In genomic region chr1:26500488-26501175, GRCh38 we compare ENCODE assay signal across 1 cellular context.
TF ChIP-seq lines count a peak whose summit lies in the region.

No MANE protein-coding gene starts in this region.

TF ChIP-seq in HepG2, 621 proteins besides CTCF, POLR2A, EP300 and RAD21 (continued from another document and continues in another):
- TF ChIP-seq, protein P1, sequence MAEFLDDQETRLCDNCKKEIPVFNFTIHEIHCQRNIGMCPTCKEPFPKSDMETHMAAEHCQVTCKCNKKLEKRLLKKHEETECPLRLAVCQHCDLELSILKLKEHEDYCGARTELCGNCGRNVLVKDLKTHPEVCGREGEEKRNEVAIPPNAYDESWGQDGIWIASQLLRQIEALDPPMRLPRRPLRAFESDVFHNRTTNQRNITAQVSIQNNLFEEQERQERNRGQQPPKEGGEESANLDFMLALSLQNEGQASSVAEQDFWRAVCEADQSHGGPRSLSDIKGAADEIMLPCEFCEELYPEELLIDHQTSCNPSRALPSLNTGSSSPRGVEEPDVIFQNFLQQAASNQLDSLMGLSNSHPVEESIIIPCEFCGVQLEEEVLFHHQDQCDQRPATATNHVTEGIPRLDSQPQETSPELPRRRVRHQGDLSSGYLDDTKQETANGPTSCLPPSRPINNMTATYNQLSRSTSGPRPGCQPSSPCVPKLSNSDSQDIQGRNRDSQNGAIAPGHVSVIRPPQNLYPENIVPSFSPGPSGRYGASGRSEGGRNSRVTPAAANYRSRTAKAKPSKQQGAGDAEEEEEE (CRISPR knock-in tag; IDR thresholded peaks at IDR 0.05; ENCODE audit: borderline replicate concordance), result peak; percentile 59; the same call in 1 of the 2 replicates
- TF ChIP-seq PHF21A (CRISPR knock-in tag; IDR thresholded peaks at IDR 0.05) (peak; percentile 53), ZFP91 (CRISPR knock-in tag; IDR thresholded peaks at IDR 0.05; ENCODE audit: borderline replicate concordance) (peak; percentile 91), KLF12 (CRISPR knock-in tag; IDR thresholded peaks at IDR 0.05; ENCODE audit: borderline replicate concordance) (no peak; the same call in 1 of the 2 replicates), KLF15 (CRISPR knock-in tag; IDR thresholded peaks at IDR 0.05; ENCODE audit: borderline replicate concordance) (no peak), ZNF230 (CRISPR knock-in tag; IDR thresholded peaks at IDR 0.05) (peak; percentile 57; the same call in 1 of the 2 replicates), ZNF615 (CRISPR knock-in tag; IDR thresholded peaks at IDR 0.05; ENCODE audit: borderline replicate concordance) (no peak), ZNF883 (CRISPR knock-in tag; IDR thresholded peaks at IDR 0.05; ENCODE audit: not compliant biosample characterization) (peak; percentile 76), NR0B2 (CRISPR knock-in tag; IDR thresholded peaks at IDR 0.05) (peak; percentile 78; the same call in 1 of the 2 replicates), KDM5B (CRISPR knock-in tag; IDR thresholded peaks at IDR 0.05; ENCODE audit: borderline replicate concordance) (peak; percentile 95), POGZ (CRISPR knock-in tag; IDR thresholded peaks at IDR 0.05) (no peak), SAFB2 (CRISPR knock-in tag; IDR thresholded peaks at IDR 0.05; ENCODE audit: borderline replicate concordance, low read depth) (peak; percentile 59; the same call in 1 of the 2 replicates), ZBTB7B (CRISPR knock-in tag; IDR thresholded peaks at IDR 0.05) (no peak; the same call in 1 of the 2 replicates), DNMT1 (CRISPR knock-in tag; IDR thresholded peaks at IDR 0.05) (no peak), MLLT10 (CRISPR knock-in tag; IDR thresholded peaks at IDR 0.05) (no peak), ZKSCAN5 (CRISPR knock-in tag; IDR thresholded peaks at IDR 0.05) (no peak), ZNF207 (IDR thresholded peaks at IDR 0.05; ENCODE audit: borderline replicate concordance) (no peak), HNF4A (CRISPR knock-in tag; IDR thresholded peaks at IDR 0.05) (peak; percentile 14), ISL2 (CRISPR knock-in tag; IDR thresholded peaks at IDR 0.05) (no peak; the same call in 1 of the 2 replicates), SP4 (CRISPR knock-in tag; IDR thresholded peaks at IDR 0.05) (peak; percentile 82), ZNF318 (CRISPR knock-in tag; IDR thresholded peaks at IDR 0.05) (no peak), KAT2B (IDR thresholded peaks at IDR 0.05; ENCODE audit: borderline replicate concordance, low read depth, low read length) (no peak), JUND (CRISPR knock-in tag; IDR thresholded peaks at IDR 0.05) (no peak), UBTF (CRISPR knock-in tag; IDR thresholded peaks at IDR 0.05) (peak; percentile 91), ZNF788 (CRISPR knock-in tag; IDR thresholded peaks at IDR 0.05; ENCODE audit: borderline replicate concordance) (peak; percentile 29; the same call in 1 of the 2 replicates), FOXP4 (CRISPR knock-in tag; IDR thresholded peaks at IDR 0.05) (no peak), TAF15 (IDR thresholded peaks at IDR 0.05; ENCODE audit: low read depth, low read length, poor library complexity, severe bottlenecking) (no peak), ZBTB4 (CRISPR knock-in tag; IDR thresholded peaks at IDR 0.05; ENCODE audit: borderline replicate concordance) (peak; percentile 75; the same call in 1 of the 2 replicates), FOXK1 (CRISPR knock-in tag; IDR thresholded peaks at IDR 0.05; ENCODE audit: borderline replicate concordance, low read depth) (no peak; the same call in 1 of the 2 replicates)
- TF ChIP-seq, protein P2, sequence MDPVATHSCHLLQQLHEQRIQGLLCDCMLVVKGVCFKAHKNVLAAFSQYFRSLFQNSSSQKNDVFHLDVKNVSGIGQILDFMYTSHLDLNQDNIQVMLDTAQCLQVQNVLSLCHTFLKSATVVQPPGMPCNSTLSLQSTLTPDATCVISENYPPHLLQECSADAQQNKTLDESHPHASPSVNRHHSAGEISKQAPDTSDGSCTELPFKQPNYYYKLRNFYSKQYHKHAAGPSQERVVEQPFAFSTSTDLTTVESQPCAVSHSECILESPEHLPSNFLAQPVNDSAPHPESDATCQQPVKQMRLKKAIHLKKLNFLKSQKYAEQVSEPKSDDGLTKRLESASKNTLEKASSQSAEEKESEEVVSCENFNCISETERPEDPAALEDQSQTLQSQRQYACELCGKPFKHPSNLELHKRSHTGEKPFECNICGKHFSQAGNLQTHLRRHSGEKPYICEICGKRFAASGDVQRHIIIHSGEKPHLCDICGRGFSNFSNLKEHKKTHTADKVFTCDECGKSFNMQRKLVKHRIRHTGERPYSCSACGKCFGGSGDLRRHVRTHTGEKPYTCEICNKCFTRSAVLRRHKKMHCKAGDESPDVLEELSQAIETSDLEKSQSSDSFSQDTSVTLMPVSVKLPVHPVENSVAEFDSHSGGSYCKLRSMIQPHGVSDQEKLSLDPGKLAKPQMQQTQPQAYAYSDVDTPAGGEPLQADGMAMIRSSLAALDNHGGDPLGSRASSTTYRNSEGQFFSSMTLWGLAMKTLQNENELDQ (CRISPR knock-in tag; IDR thresholded peaks at IDR 0.05; ENCODE audit: borderline replicate concordance), result no peak
- TF ChIP-seq, protein P3, sequence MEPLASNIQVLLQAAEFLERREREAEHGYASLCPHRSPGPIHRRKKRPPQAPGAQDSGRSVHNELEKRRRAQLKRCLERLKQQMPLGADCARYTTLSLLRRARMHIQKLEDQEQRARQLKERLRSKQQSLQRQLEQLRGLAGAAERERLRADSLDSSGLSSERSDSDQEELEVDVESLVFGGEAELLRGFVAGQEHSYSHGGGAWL (CRISPR knock-in tag; IDR thresholded peaks at IDR 0.05), result peak; percentile 85
